ENCODE assay signal across 22 cellular contexts in the genomic region with DNA sequence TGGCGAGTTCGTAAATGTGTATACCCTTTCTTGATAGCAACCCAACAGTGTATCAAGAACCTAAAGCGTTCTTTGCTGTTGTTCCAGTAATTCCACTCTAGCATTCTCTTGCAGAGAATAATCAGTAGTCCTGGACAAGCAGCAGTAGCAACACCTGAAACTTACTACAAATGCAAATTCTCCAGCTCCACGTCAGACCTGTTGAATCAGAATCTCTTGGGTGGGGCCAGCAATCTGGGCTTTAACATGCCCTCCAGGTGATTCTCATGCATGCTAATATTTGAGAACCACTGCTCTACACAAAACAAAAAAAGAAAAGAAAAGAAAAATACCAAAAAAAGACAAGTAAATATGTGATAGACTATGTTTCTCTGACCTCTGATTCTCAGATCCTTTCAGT.
"Had no signal": no experiment of that assay in that cellular context is flagged by ENCODE, and none has a peak within 500 bp of the region (broad histone marks: within the 10 kb centered on the region; RNA-seq: fewer than 3 reads in every experiment).

No MANE protein-coding gene starts in this region.

- H3K27ac ChIP-seq: KMS-11, VCaP had no signal

- H3K36me3 ChIP-seq: MG63 had no signal

- H3K4me3 Mint-ChIP-seq: activated CD8-positive, alpha-beta T cell treated with anti-CD3 and anti-CD28 coated beads for 36 hours; central memory CD8-positive, alpha-beta T cell had no signal

- H3K27ac Mint-ChIP-seq: activated CD8-positive, alpha-beta T cell treated with anti-CD3 and anti-CD28 coated beads for 36 hours had no signal

- H3K4me3 ChIP-seq: MG63 had no signal

- H3K9me3 Mint-ChIP-seq: activated CD8-positive, alpha-beta T cell treated with anti-CD3 and anti-CD28 coated beads for 36 hours; central memory CD8-positive, alpha-beta T cell had no signal

- H3K27me3 Mint-ChIP-seq: activated CD8-positive, alpha-beta T cell treated with anti-CD3 and anti-CD28 coated beads for 36 hours; central memory CD8-positive, alpha-beta T cell had no signal

- DNase-seq: activated CD4-positive, CD25-positive, alpha-beta regulatory T cell; activated CD8-positive, alpha-beta memory T cell treated with anti-CD3 and anti-CD28 coated beads, Interleukin-2, amount 50 U/mL, for 4 hours; activated CD8-positive, alpha-beta T cell treated with anti-CD3 and anti-CD28 coated beads for 36 hours; activated naive CD4-positive, alpha-beta T cell treated with anti-CD3 and anti-CD28 coated beads, Interleukin-2, amount 50 U/mL, for 16 hours; aorta; MG63; MV-4-11; NCI-H1092 treated with DMSO at 0.1 percent for 48 hours; NCI-H1417 treated with DMSO at 0.1 percent for 48 hours; NCI-H1694; NCI-H2029; NCI-H2107; NCI-H2171 treated with DMSO at 0.1 percent for 48 hours; NCI-H226; NCI-H510A; NCI-H69; SK-N-SH; T-helper 1 cell had no signal

- ATAC-seq: activated CD8-positive, alpha-beta T cell treated with anti-CD3 and anti-CD28 coated beads for 36 hours; Right ventricle myocardium inferior had no signal

- H3K9me3 ChIP-seq: MG63, SK-N-SH had no signal
